Comparison of ENCODE assay signal across 12 cellular contexts in the genomic region with DNA sequence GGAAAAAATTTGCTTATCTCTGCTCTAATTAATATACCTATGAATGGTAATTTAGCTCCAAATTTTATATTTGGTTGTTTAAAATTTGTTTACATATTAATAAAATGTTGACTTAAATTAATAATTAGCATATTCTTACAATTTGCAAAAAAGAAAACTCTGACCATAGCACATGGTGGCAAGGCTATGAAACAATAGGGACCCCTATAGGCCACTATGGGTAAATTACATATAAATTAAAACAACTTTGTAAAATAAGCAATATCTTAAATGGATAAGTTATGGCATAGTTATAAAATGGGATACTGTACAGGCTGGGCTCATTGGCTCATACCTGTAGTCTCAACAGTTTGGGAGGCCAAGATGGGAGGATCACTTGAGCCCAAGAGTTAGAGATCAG.
DNase-seq lines count a peak whose midpoint lies in the region; ATAC-seq, FAIRE-seq and TF ChIP-seq lines count a peak whose summit lies in the region.
"Had no signal": no experiment of that assay in that cellular context is flagged by ENCODE, and none has a peak within 500 bp of the region (broad histone marks: within the 10 kb centered on the region; RNA-seq: fewer than 3 reads in every experiment).

No MANE protein-coding gene starts in this region.

- H3K4me1 Mint-ChIP-seq in WTC11: peaks cover 7% of the 10 kb centered on the region
- peaks cover 9% of the 10 kb centered on the region for H3K4me1 Mint-ChIP-seq in activated T-cell treated with anti-CD3 and anti-CD28 coated beads, Interleukin-2, amount 50 U/mL, for 72 hours (ENCODE audit: low read depth)
- H3K4me1 Mint-ChIP-seq: IgD-negative memory B cell had no signal

- no peaks in the 10 kb centered on the region for H3K27me3 ChIP-seq in BJ (ENCODE audit: control insufficient read depth, insufficient read depth, low read length)

- no peak overlapping the region for H3K4me3 ChIP-seq in BJ (ENCODE audit: low read depth, low read length)
- H3K4me3 ChIP-seq: skin epidermis had no signal

- no peaks in the 10 kb centered on the region for H3K36me3 Mint-ChIP-seq in WTC11
- H3K36me3 Mint-ChIP-seq in activated T-cell treated with anti-CD3 and anti-CD28 coated beads, Interleukin-2, amount 50 U/mL, for 72 hours (ENCODE audit: insufficient read depth in 2 of 2): peaks cover 2 to 3% of the 10 kb centered on the region in 2 donors
- H3K36me3 Mint-ChIP-seq: IgD-negative memory B cell had no signal

- ATAC-seq in WTC11: peak; percentile 46
- no peak for ATAC-seq in activated T-cell treated with anti-CD3 and anti-CD28 coated beads, Interleukin-2, amount 50 U/mL, for 72 hours (replicated peaks in 1 of 2)

- POLR2A ChIA-PET in BJ (lab: Charles Lee) (no interaction called here), WTC11 (lab: Charles Lee) (no interaction called here)

- DNase-seq in BJ (ENCODE audit: low read depth): no peak
- no peak for DNase-seq in WTC11 (ENCODE audit: low spot score)
- DNase-seq in inferior parietal cortex (ENCODE audit: extremely low spot score): no peak
- DNase-seq in activated T-cell treated with anti-CD3 and anti-CD28 coated beads, Interleukin-2, amount 50 U/mL, for 72 hours: no peak
- DNase-seq in HTR-8/SVneo (ENCODE audit: insufficient read length, low spot score): no peak
- DNase-seq in G401 (ENCODE audit: low spot score): no peak
- DNase-seq: activated naive CD4-positive, alpha-beta T cell treated with Interleukin-2 at 50 U/mL for 16 hours; midbrain had no signal

- in situ Hi-C loops in G401 (cut with HindIII; ENCODE audit: low sequenced_read_pairs): no loop called here

- CTCF ChIA-PET in BJ (lab: Yijun Ruan, JAX) (interaction anchor here (0.7 to 2.3 kb wide), 15 partner anchors 10 to 380 kb away, joined by 3 to 16 read pairs (median 4); no protein-coding TSS in a partner anchor), WTC11 (lab: Charles Lee) (interaction anchor here (0.6 to 1.6 kb wide), 7 partner anchors 9 to 266 kb away, joined by 3 to 6 read pairs (median 3); no protein-coding TSS in a partner anchor)

- FAIRE-seq in islet of Langerhans (lab: Jason Lieb, UNC) (peak; percentile 95), HTR-8/SVneo (lab: Jason Lieb, UNC) (no peak)

- H3K27me3 Mint-ChIP-seq in WTC11 (ENCODE audit: low read depth): no peaks in the 10 kb centered on the region; the same call in 1 of the 2 replicates
- H3K27me3 Mint-ChIP-seq in activated T-cell treated with anti-CD3 and anti-CD28 coated beads, Interleukin-2, amount 50 U/mL, for 72 hours (ENCODE audit: low read depth): peaks cover 17% of the 10 kb centered on the region
- H3K27me3 Mint-ChIP-seq: IgD-negative memory B cell had no signal

- TF ChIP-seq EP300 in Ishikawa (IDR thresholded peaks at IDR 0.05; ENCODE audit: borderline replicate concordance): no peak

- H3K27ac Mint-ChIP-seq in WTC11: no peak overlapping the region
- H3K27ac Mint-ChIP-seq in activated T-cell treated with anti-CD3 and anti-CD28 coated beads, Interleukin-2, amount 50 U/mL, for 72 hours: no peak overlapping the region
- H3K27ac Mint-ChIP-seq: IgD-negative memory B cell had no signal

- H3K36me3 ChIP-seq in BJ (ENCODE audit: control insufficient read depth, insufficient read depth, low read length): no peaks in the 10 kb centered on the region

- peak; percentile 57 for TF ChIP-seq RAD21 in Ishikawa (IDR thresholded peaks at IDR 0.05; ENCODE audit: low read depth)

- H3K4me3 Mint-ChIP-seq in WTC11: no peak overlapping the region
- H3K4me3 Mint-ChIP-seq in activated T-cell treated with anti-CD3 and anti-CD28 coated beads, Interleukin-2, amount 50 U/mL, for 72 hours: no peak overlapping the region
- H3K4me3 Mint-ChIP-seq: IgD-negative memory B cell had no signal

- TF ChIP-seq CTCF in BJ (IDR thresholded peaks at IDR 0.05; ENCODE audit: insufficient read depth, low read depth, low read length): peak; percentile 50
- peak; percentile 35; the same call in 1 of the 2 replicates for TF ChIP-seq CTCF in WTC11 (IDR thresholded peaks at IDR 0.05)

- H3K9me3 Mint-ChIP-seq in WTC11: peaks cover 2% of the 10 kb centered on the region
- peaks cover 4 to 6% of the 10 kb centered on the region in 2 donors for H3K9me3 Mint-ChIP-seq in activated T-cell treated with anti-CD3 and anti-CD28 coated beads, Interleukin-2, amount 50 U/mL, for 72 hours

TF ChIP-seq in Ishikawa, 13 proteins besides CTCF, POLR2A, EP300 and RAD21:
- no peak for TF ChIP-seq TAF1 (IDR thresholded peaks at IDR 0.05; ENCODE audit: low read depth)

TF ChIP-seq in WTC11, 78 proteins besides CTCF, POLR2A, EP300 and RAD21 (continues in another document):
- TF ChIP-seq ZNF138 (CRISPR knock-in tag; conservative IDR thresholded peaks at IDR 0.05) (no peak), ZBTB43 (CRISPR knock-in tag; IDR thresholded peaks at IDR 0.05) (no peak), ATF1 (CRISPR knock-in tag; IDR thresholded peaks at IDR 0.05) (no peak), SMAD4 (CRISPR knock-in tag; IDR thresholded peaks at IDR 0.05) (no peak), SMAD3 (CRISPR knock-in tag; IDR thresholded peaks at IDR 0.05; ENCODE audit: borderline replicate concordance) (no peak), CDX4 (CRISPR knock-in tag; IDR thresholded peaks at IDR 0.05; ENCODE audit: borderline replicate concordance) (no peak), FOXP1 (CRISPR knock-in tag; IDR thresholded peaks at IDR 0.05; ENCODE audit: borderline replicate concordance) (no peak)
- TF ChIP-seq, protein P1, sequence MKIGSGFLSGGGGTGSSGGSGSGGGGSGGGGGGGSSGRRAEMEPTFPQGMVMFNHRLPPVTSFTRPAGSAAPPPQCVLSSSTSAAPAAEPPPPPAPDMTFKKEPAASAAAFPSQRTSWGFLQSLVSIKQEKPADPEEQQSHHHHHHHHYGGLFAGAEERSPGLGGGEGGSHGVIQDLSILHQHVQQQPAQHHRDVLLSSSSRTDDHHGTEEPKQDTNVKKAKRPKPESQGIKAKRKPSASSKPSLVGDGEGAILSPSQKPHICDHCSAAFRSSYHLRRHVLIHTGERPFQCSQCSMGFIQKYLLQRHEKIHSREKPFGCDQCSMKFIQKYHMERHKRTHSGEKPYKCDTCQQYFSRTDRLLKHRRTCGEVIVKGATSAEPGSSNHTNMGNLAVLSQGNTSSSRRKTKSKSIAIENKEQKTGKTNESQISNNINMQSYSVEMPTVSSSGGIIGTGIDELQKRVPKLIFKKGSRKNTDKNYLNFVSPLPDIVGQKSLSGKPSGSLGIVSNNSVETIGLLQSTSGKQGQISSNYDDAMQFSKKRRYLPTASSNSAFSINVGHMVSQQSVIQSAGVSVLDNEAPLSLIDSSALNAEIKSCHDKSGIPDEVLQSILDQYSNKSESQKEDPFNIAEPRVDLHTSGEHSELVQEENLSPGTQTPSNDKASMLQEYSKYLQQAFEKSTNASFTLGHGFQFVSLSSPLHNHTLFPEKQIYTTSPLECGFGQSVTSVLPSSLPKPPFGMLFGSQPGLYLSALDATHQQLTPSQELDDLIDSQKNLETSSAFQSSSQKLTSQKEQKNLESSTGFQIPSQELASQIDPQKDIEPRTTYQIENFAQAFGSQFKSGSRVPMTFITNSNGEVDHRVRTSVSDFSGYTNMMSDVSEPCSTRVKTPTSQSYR (CRISPR knock-in tag; IDR thresholded peaks at IDR 0.05): no peak
- TF ChIP-seq, protein P2, sequence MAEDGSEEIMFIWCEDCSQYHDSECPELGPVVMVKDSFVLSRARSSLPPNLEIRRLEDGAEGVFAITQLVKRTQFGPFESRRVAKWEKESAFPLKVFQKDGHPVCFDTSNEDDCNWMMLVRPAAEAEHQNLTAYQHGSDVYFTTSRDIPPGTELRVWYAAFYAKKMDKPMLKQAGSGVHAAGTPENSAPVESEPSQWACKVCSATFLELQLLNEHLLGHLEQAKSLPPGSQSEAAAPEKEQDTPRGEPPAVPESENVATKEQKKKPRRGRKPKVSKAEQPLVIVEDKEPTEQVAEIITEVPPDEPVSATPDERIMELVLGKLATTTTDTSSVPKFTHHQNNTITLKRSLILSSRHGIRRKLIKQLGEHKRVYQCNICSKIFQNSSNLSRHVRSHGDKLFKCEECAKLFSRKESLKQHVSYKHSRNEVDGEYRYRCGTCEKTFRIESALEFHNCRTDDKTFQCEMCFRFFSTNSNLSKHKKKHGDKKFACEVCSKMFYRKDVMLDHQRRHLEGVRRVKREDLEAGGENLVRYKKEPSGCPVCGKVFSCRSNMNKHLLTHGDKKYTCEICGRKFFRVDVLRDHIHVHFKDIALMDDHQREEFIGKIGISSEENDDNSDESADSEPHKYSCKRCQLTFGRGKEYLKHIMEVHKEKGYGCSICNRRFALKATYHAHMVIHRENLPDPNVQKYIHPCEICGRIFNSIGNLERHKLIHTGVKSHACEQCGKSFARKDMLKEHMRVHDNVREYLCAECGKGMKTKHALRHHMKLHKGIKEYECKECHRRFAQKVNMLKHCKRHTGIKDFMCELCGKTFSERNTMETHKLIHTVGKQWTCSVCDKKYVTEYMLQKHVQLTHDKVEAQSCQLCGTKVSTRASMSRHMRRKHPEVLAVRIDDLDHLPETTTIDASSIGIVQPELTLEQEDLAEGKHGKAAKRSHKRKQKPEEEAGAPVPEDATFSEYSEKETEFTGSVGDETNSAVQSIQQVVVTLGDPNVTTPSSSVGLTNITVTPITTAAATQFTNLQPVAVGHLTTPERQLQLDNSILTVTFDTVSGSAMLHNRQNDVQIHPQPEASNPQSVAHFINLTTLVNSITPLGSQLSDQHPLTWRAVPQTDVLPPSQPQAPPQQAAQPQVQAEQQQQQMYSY (CRISPR knock-in tag; IDR thresholded peaks at IDR 0.05): no peak
